8 cellular contexts compared by ENCODE assay signal in the genomic region with DNA sequence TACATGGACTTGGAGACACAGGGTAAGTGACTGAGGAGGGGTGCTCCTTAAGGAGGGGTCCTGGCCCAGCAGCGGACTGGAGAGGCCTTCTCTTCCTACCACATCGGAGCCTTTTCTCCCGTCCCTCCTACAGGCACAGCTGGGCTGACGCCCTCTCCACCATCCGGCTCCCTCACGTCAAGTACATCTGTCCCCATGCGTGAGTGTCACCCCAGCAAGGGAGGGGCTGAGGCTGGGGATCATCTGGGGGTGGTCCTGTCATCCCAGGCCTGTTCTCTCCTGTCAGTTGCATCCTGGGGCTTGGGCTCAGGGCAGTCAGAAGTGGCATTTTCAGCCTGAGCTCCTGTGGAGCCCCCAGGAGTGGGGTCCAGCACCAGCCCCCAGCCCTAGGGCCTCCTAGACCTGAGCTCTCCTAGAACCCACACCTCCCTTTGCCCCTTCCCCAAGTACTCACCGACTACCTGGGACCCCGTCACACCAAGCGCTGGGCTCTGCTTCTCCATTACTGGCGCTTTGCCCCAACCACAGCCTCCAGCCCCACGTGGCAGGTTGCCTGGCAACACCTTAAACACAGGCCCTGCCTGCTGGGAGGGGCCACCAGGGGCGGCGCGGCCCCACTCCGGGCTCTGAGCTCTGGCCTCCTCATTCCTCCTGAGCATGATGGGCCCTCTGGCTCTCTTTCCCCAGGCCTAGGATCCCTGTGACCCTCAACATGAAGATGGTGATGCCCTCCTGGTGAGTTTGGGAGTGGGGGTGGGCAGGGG. TPM values are rescaled to one million over a fixed set of nuclear protein-coding genes. Genes with fewer than 3 reads are reported as not detected.
A peak's percentile ranks its signal among the peaks of the same experiment; 100 is the strongest.
DNase-seq lines count a peak whose midpoint lies in the region; TF ChIP-seq lines count a peak whose summit lies in the region.
"Had no signal": no experiment of that assay in that cellular context is flagged by ENCODE, and none has a peak within 500 bp of the region (broad histone marks: within the 10 kb centered on the region; RNA-seq: fewer than 3 reads in every experiment).

No MANE protein-coding gene starts in this region.

- peak overlapping the region; percentile 59 for H3K27ac Mint-ChIP-seq in progenitor cell of endocrine pancreas

- no peak overlapping the region for H3K4me3 ChIP-seq in H7 (ENCODE audit: insufficient read depth, low read depth, low read length)
- peak overlapping the region; percentile 97 for H3K4me3 ChIP-seq in epithelial cell of proximal tubule (ENCODE audit: low read depth, low read length)
- H3K4me3 ChIP-seq in OCI-LY7 (ENCODE audit: low read depth, low read length, poor library complexity, severe bottlenecking) = no peak overlapping the region

- H3K4me2 ChIP-seq in OCI-LY7 (ENCODE audit: low read length) = no peak overlapping the region; the same call in 1 of the 2 replicates

- DNase-seq in H7 = peak; percentile 73
- DNase-seq in T-helper 2 cell = peak in 3 of 5 experiments; percentile 29 to 43 (median 36)
- DNase-seq in epithelial cell of proximal tubule (ENCODE audit: low read depth) = no peak
- no peak for DNase-seq in progenitor cell of endocrine pancreas (ENCODE audit: low spot score, unreplicated experiment)
- no peak for DNase-seq in SKM-1 treated with dmso at 0.1 percent for 144 hours (lab: John Stamatoyannopoulos, UW; ENCODE audit: unreplicated experiment)
- no peak for DNase-seq in NCI-H446 (lab: John Stamatoyannopoulos, UW)
- DNase-seq in OCI-LY7 (ENCODE audit: low spot score) = no peak

- no peaks in the 10 kb centered on the region for H3K9me3 Mint-ChIP-seq in progenitor cell of endocrine pancreas (ENCODE audit: low read depth)

- POLR2A ChIA-PET in OCI-LY7 (lab: Charles Lee) = interaction anchor here (0.8 kb wide), 1 partner anchor 22 kb away, joined by 3 read pairs; no protein-coding TSS in a partner anchor

- BruUV-seq in OCI-LY7 (replicated peaks; lab: Mats Ljungman, UMichigan) = no TSS peak

- H3K27me3 ChIP-seq in H7 (ENCODE audit: control insufficient read depth, insufficient read depth, low read length) = no peaks in the 10 kb centered on the region

- H3K4me1 Mint-ChIP-seq in progenitor cell of endocrine pancreas (ENCODE audit: low read depth) = peaks cover 11% of the 10 kb centered on the region

- no peaks in the 10 kb centered on the region for H3K27me3 Mint-ChIP-seq in progenitor cell of endocrine pancreas

- no peak overlapping the region for H3K27ac ChIP-seq in OCI-LY7 (ENCODE audit: low read depth, low read length, poor library complexity, severe bottlenecking)
- H3K27ac ChIP-seq: PC-9 had no signal

- peaks cover 18% of the 10 kb centered on the region; the same call in 1 of the 2 replicates for H3K79me2 ChIP-seq in OCI-LY7 (ENCODE audit: insufficient read depth, low read depth, low read length)

- intact Hi-C loops in OCI-LY7 (cut with micrococcal nuclease; ENCODE audit: unreplicated experiment) = no loop called here

- H3K4me3 Mint-ChIP-seq in progenitor cell of endocrine pancreas (ENCODE audit: low read depth) = peak overlapping the region; percentile 26

- peaks cover 14% of the 10 kb centered on the region for H3K36me3 ChIP-seq in H7 (replicated peaks; ENCODE audit: control insufficient read depth, insufficient read depth, low read length)
- peaks cover 49% of the 10 kb centered on the region for H3K36me3 ChIP-seq in OCI-LY7 (ENCODE audit: insufficient read depth, low read length)

- H2AFZ ChIP-seq in OCI-LY7 (ENCODE audit: low read length) = no peak overlapping the region
- H2AFZ ChIP-seq: PC-9 had no signal

- no peaks in the 10 kb centered on the region for H3K9me2 ChIP-seq in OCI-LY7 (ENCODE audit: insufficient read depth, low read length)

- no peak for TF ChIP-seq CTCF in epithelial cell of proximal tubule (conservative IDR thresholded peaks at IDR 0.05; ENCODE audit: low read depth, low read length)
- TF ChIP-seq CTCF in progenitor cell of endocrine pancreas (IDR thresholded peaks at IDR 0.05; ENCODE audit: unreplicated experiment) = no peak
- TF ChIP-seq CTCF in OCI-LY7 (conservative IDR thresholded peaks at IDR 0.05; ENCODE audit: low read length) = no peak

- H3K36me3 Mint-ChIP-seq in progenitor cell of endocrine pancreas (ENCODE audit: insufficient read depth) = peaks cover 6% of the 10 kb centered on the region

- peaks cover 14% of the 10 kb centered on the region for H3K4me1 ChIP-seq in OCI-LY7 (ENCODE audit: insufficient read depth, low read length, poor library complexity, severe bottlenecking)

- H4K20me1 ChIP-seq in OCI-LY7 (ENCODE audit: insufficient read depth, low read length) = no peaks in the 10 kb centered on the region

- no peaks in the 10 kb centered on the region for H3K9me3 ChIP-seq in OCI-LY7 (ENCODE audit: low read length)

- CTCF ChIA-PET in OCI-LY7 (lab: Charles Lee; ENCODE audit: unreplicated experiment) = no interaction called here

RNA-seq across cellular contexts. Expression of a gene that starts 2.3 kb away (rescaled TPM):
- total RNA-seq in H7 (2014; rRNA removed; shearing (Covaris generic)) = 291 and 385 TPM in 2 replicates
- total RNA-seq in epithelial cell of proximal tubule (129 and 160 TPM in 2 replicates), progenitor cell of endocrine pancreas (109 and 115 TPM in 2 replicates), OCI-LY7 (2022) (66.5 and 68.3 TPM in 2 replicates)
- 65.1 and 91.2 TPM in 2 replicates for total RNA-seq in OCI-LY7 (2014; rRNA removed; shearing (Covaris generic))

RNA-seq across cellular contexts. Expression of a gene that starts 7.4 kb away (rescaled TPM):
- 72.0 and 103 TPM in 2 replicates for total RNA-seq in H7 (2014; rRNA removed; shearing (Covaris generic))
- 126 and 131 TPM in 2 replicates for total RNA-seq in epithelial cell of proximal tubule
- 49.9 and 53.3 TPM in 2 replicates for total RNA-seq in progenitor cell of endocrine pancreas
- 17.9 and 19.6 TPM in 2 replicates for total RNA-seq in OCI-LY7 (2014; rRNA removed; shearing (Covaris generic))
- total RNA-seq in OCI-LY7 (2022) = 16.0 and 16.8 TPM in 2 replicates

RNA-seq across cellular contexts. Expression of a gene that starts 15.0 kb away (rescaled TPM):
- total RNA-seq in H7 (2014; rRNA removed; shearing (Covaris generic)) = 122 and 125 TPM in 2 replicates
- total RNA-seq in epithelial cell of proximal tubule = 39.0 and 47.0 TPM in 2 replicates
- 52.8 and 53.8 TPM in 2 replicates for total RNA-seq in progenitor cell of endocrine pancreas
- 89.9 and 90.8 TPM in 2 replicates for total RNA-seq in OCI-LY7 (2014; rRNA removed; shearing (Covaris generic))
- total RNA-seq in OCI-LY7 (2022) = 63.6 and 67.2 TPM in 2 replicates

RNA-seq across cellular contexts. Expression of a gene that starts 32.0 kb away (rescaled TPM):
- 35.8 and 53.1 TPM in 2 replicates for total RNA-seq in H7 (2014; rRNA removed; shearing (Covaris generic))
- total RNA-seq in epithelial cell of proximal tubule = 22.1 and 38.5 TPM in 2 replicates
- total RNA-seq in progenitor cell of endocrine pancreas = 30.0 and 30.3 TPM in 2 replicates
- 9.0 and 13.1 TPM in 2 replicates for total RNA-seq in OCI-LY7 (2014; rRNA removed; shearing (Covaris generic))
- total RNA-seq in OCI-LY7 (2022) = 27.4 and 30.7 TPM in 2 replicates

RNA-seq across cellular contexts. Expression of a gene that starts 49.9 kb away (rescaled TPM):
- 54.0 and 55.4 TPM in 2 replicates for total RNA-seq in H7 (2014; rRNA removed; shearing (Covaris generic))
- total RNA-seq in epithelial cell of proximal tubule (27.9 and 30.2 TPM in 2 replicates), progenitor cell of endocrine pancreas (37.5 and 40.8 TPM in 2 replicates), OCI-LY7 (2022) (35.8 and 41.0 TPM in 2 replicates)
- total RNA-seq in OCI-LY7 (2014; rRNA removed; shearing (Covaris generic)) = 24.7 and 29.1 TPM in 2 replicates

Comparison
In these comparisons a context has a peak if more than half of its experiments do, and no peak if none do; other contexts are left out.
1. DNase-seq: peak in H7 (single experiment) and T-helper 2 cell (3 of 5); none in epithelial cell of proximal tubule (single experiment), progenitor cell of endocrine pancreas (single experiment), SKM-1 treated with dmso at 0.1 percent for 144 hours (single experiment), NCI-H446 (0 of 2) and OCI-LY7 (single experiment).